In genomic region chr6:4608361-4609115, GRCh38 we compare ENCODE assay signal across 15 cellular contexts.
A peak's percentile ranks its signal among the peaks of the same experiment; 100 is the strongest.
DNase-seq lines count a peak whose midpoint lies in the region; ATAC-seq and TF ChIP-seq lines count a peak whose summit lies in the region.
"Had no signal": no experiment of that assay in that cellular context is flagged by ENCODE, and none has a peak within 500 bp of the region (broad histone marks: within the 10 kb centered on the region; RNA-seq: fewer than 3 reads in every experiment).

No MANE protein-coding gene starts in this region.

- peak; percentile 14 for DNase-seq in H7
- DNase-seq in SHP77 treated with DMSO at 0.1 percent for 48 hours (lab: John Stamatoyannopoulos, UW): peak; percentile 44
- DNase-seq in immature natural killer cell: no peak
- peak; percentile 63 for DNase-seq in retina
- DNase-seq in activated CD8-positive, alpha-beta memory T cell treated with anti-CD3 and anti-CD28 coated beads, Interleukin-2, amount 50 U/mL, for 48 hours: no peak
- DNase-seq in hepatocyte (ENCODE audit: low spot score): no peak
- DNase-seq in testis: no peak
- DNase-seq: MG63, NCI-H226, T-helper 17 cell had no signal

- H3K27me3 ChIP-seq in H7 (ENCODE audit: control insufficient read depth, insufficient read depth, low read length) (no peaks in the 10 kb centered on the region; the same call in 1 of the 2 replicates), hepatocyte (no peaks in the 10 kb centered on the region), testis (no peaks in the 10 kb centered on the region)
- H3K27me3 ChIP-seq: MG63 had no signal

- H3K4me3 Mint-ChIP-seq in immature natural killer cell: peak overlapping the region; percentile 74 to 92 (median 83)
- H3K4me3 Mint-ChIP-seq: activated naive CD4-positive, alpha-beta T cell treated with anti-CD3 and anti-CD28 coated beads, Interleukin-2, amount 50 U/mL, for 24 hours; T-helper 17 cell had no signal

- peak overlapping the region in 5 of 6 donors; percentile 38 to 93 (median 77) for H3K27ac Mint-ChIP-seq in immature natural killer cell
- H3K27ac Mint-ChIP-seq: activated naive CD4-positive, alpha-beta T cell treated with anti-CD3 and anti-CD28 coated beads, Interleukin-2, amount 50 U/mL, for 24 hours; T-helper 17 cell had no signal

- no peaks in the 10 kb centered on the region for H3K36me3 ChIP-seq in H7 (replicated peaks; ENCODE audit: control insufficient read depth, insufficient read depth, low read length)
- H3K36me3 ChIP-seq in hepatocyte (replicated peaks; ENCODE audit: insufficient read depth, low read depth): no peaks in the 10 kb centered on the region
- H3K36me3 ChIP-seq in testis (ENCODE audit: low read depth, missing control alignments): no peaks in the 10 kb centered on the region
- H3K36me3 ChIP-seq: MG63 had no signal

- H4K20me1 ChIP-seq in hepatocyte (ENCODE audit: insufficient read depth, poor library complexity, severe bottlenecking): no peaks in the 10 kb centered on the region

- H3K79me2 ChIP-seq in hepatocyte: no peaks in the 10 kb centered on the region

- H3K4me1 ChIP-seq in hepatocyte (ENCODE audit: insufficient read depth) (no peaks in the 10 kb centered on the region), testis (peaks cover 27% of the 10 kb centered on the region)

- H3K4me2 ChIP-seq in hepatocyte: no peak overlapping the region

- no peak overlapping the region for H3K27ac ChIP-seq in hepatocyte
- H3K27ac ChIP-seq in testis: no peak overlapping the region
- H3K27ac ChIP-seq: C4-2B had no signal

- WGBS in hepatocyte (ENCODE audit: low lambda C conversion rate, missing lambda C conversion rate): 91% methylated on average over 23 of the region's 23 CpGs
- 83 to 91% methylated on average over 19 to 23 of the region's 23 CpGs for WGBS in testis, 2 donors

- TF ChIP-seq CTCF in hepatocyte (IDR thresholded peaks at IDR 0.05; ENCODE audit: poor library complexity) (no peak), testis (IDR thresholded peaks at IDR 0.05) (no peak)

- no peaks in the 10 kb centered on the region for H3K9me2 ChIP-seq in hepatocyte (replicated peaks; ENCODE audit: insufficient read depth)

- no peaks in the 10 kb centered on the region for H3K9me3 Mint-ChIP-seq in immature natural killer cell
- H3K9me3 Mint-ChIP-seq: activated naive CD4-positive, alpha-beta T cell treated with anti-CD3 and anti-CD28 coated beads, Interleukin-2, amount 50 U/mL, for 24 hours; central memory CD8-positive, alpha-beta T cell had no signal

- no peaks in the 10 kb centered on the region for H3K36me3 Mint-ChIP-seq in immature natural killer cell
- H3K36me3 Mint-ChIP-seq: activated naive CD4-positive, alpha-beta T cell treated with anti-CD3 and anti-CD28 coated beads, Interleukin-2, amount 50 U/mL, for 24 hours had no signal

- H3K4me1 Mint-ChIP-seq in immature natural killer cell: peaks cover 87 to 95% of the 10 kb centered on the region in 2 donors
- H3K4me1 Mint-ChIP-seq: T-helper 17 cell had no signal

- H3K9me3 ChIP-seq in hepatocyte (ENCODE audit: low read depth): no peaks in the 10 kb centered on the region
- H3K9me3 ChIP-seq in testis: no peaks in the 10 kb centered on the region
- H3K9me3 ChIP-seq: MG63 had no signal

- no peak for TF ChIP-seq POLR2A in testis (IDR thresholded peaks at IDR 0.05)

- H3K4me3 ChIP-seq in H7 (ENCODE audit: insufficient read depth, low read depth, low read length) (no peak overlapping the region), hepatocyte (no peak overlapping the region), testis (no peak overlapping the region)
- H3K4me3 ChIP-seq: MG63 had no signal

- no peak for ATAC-seq in GM21367 (IDR thresholded peaks at IDR 0.05; ENCODE audit: unreplicated experiment)
- ATAC-seq: activated CD4-positive, CD25-positive, alpha-beta regulatory T cell treated with anti-CD3 and anti-CD28 coated beads, Interleukin-2, amount 50 U/mL, for 24 hours; T-helper 17 cell had no signal

- intact Hi-C loops in testis (cut with DNase I; ENCODE audit: low total_unique reads): no loop called here

- H2AFZ ChIP-seq in hepatocyte: no peak overlapping the region

- H3K27me3 Mint-ChIP-seq in immature natural killer cell (ENCODE audit: low read depth in 3 of 3): peaks cover 2 to 5% (median 3%) of the 10 kb centered on the region in 3 donors
- H3K27me3 Mint-ChIP-seq: activated naive CD4-positive, alpha-beta T cell treated with anti-CD3 and anti-CD28 coated beads, Interleukin-2, amount 50 U/mL, for 24 hours had no signal

Comparison
In these comparisons a context has a peak if more than half of its experiments do, and no peak if none do; other contexts are left out.
1. DNase-seq: peak in H7 (single experiment), SHP77 treated with DMSO at 0.1 percent for 48 hours (single experiment) and retina (single experiment); none in immature natural killer cell (0 of 3), activated CD8-positive, alpha-beta memory T cell treated with anti-CD3 and anti-CD28 coated beads, Interleukin-2, amount 50 U/mL, for 48 hours (single experiment), hepatocyte (single experiment) and testis (single experiment).